In the genomic region with DNA sequence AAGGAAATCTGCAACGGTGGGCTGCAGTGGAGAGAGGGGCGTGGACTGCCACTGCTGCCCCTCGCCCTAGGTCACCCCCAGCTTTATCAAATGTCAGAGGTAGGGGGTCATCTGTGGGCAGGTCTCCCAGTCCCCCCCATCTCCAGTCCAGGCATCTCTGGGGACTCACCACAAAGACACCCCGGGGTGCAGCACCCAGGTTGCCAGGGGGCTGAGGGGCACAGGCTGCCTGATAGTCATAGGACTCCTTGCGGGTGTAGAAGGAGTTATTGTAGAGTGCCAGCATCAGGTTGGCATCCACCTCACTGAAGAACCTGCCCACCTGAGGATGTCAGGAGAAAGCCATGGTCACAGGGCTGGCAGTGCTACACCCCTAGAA, we compare ENCODE assay signal across 6 cellular contexts. TPM values are rescaled to one million over a fixed set of nuclear protein-coding genes. Genes with fewer than 3 reads are reported as not detected.
A peak's percentile ranks its signal among the peaks of the same experiment; 100 is the strongest.
DNase-seq lines count a peak whose midpoint lies in the region; ATAC-seq and TF ChIP-seq lines count a peak whose summit lies in the region.

No MANE protein-coding gene starts in this region.

- no peaks in the 10 kb centered on the region for H4K20me1 ChIP-seq in MM.1S (ENCODE audit: insufficient read depth, low read length)

- H3K4me1 ChIP-seq in MM.1S (ENCODE audit: low read length) (no peaks in the 10 kb centered on the region), prostate gland (replicated peaks) (peaks cover 11% of the 10 kb centered on the region)

- H3K27me3 ChIP-seq in MM.1S (replicated peaks; ENCODE audit: insufficient read depth, low read length) (peaks cover 36% of the 10 kb centered on the region), prostate gland (replicated peaks; ENCODE audit: insufficient read depth) (no peaks in the 10 kb centered on the region)

- peak overlapping the region; percentile 93 for H3K27ac Mint-ChIP-seq in central memory CD8-positive, alpha-beta T cell (ENCODE audit: low read depth)

- H3K9me3 Mint-ChIP-seq in central memory CD8-positive, alpha-beta T cell, result no peaks in the 10 kb centered on the region

- H3K4me2 ChIP-seq in MM.1S (ENCODE audit: low read depth, low read length), result peak overlapping the region; percentile 96

- H2AFZ ChIP-seq in MM.1S (ENCODE audit: low read length), result peak overlapping the region; percentile 95

- DNase-seq in MM.1S, result no peak
- DNase-seq in central memory CD8-positive, alpha-beta T cell (ENCODE audit: low spot score in 2 of 2), result no peak
- DNase-seq in prostate gland (ENCODE audit: low spot score), result no peak
- no peak for DNase-seq in NCI-H748 (lab: John Stamatoyannopoulos, UW; ENCODE audit: unreplicated experiment)
- no peak for DNase-seq in DMS79 (lab: John Stamatoyannopoulos, UW)

- no peak for ATAC-seq in central memory CD8-positive, alpha-beta T cell (replicated peaks; ENCODE audit: extremely low read depth, poor library complexity, severe bottlenecking)
- no peak for ATAC-seq in GM21390 (IDR thresholded peaks at IDR 0.05; ENCODE audit: unreplicated experiment)

- H3K27ac ChIP-seq in MM.1S (ENCODE audit: low read length), result no peak overlapping the region
- H3K27ac ChIP-seq in prostate gland, result peak overlapping the region in 1 of 2 donors; percentile 63

- peaks cover 6% of the 10 kb centered on the region for H3K36me3 Mint-ChIP-seq in central memory CD8-positive, alpha-beta T cell (ENCODE audit: insufficient read depth)

- H3K9me2 ChIP-seq in MM.1S (replicated peaks; ENCODE audit: insufficient read depth, low read length), result no peaks in the 10 kb centered on the region

- TF ChIP-seq CTCF in MM.1S (IDR thresholded peaks at IDR 0.05; ENCODE audit: low read length) (no peak), prostate gland (IDR thresholded peaks at IDR 0.05) (no peak)

- H3K27me3 Mint-ChIP-seq in central memory CD8-positive, alpha-beta T cell, result no peaks in the 10 kb centered on the region

- H3K36me3 ChIP-seq in MM.1S (replicated peaks; ENCODE audit: insufficient read depth, low read length) (no peaks in the 10 kb centered on the region), prostate gland (no peaks in the 10 kb centered on the region)

- WGBS in prostate gland, result 56% methylated on average over 5 of the region's 5 CpGs

- peaks cover 30% of the 10 kb centered on the region for H3K4me1 Mint-ChIP-seq in central memory CD8-positive, alpha-beta T cell

- H3K9ac ChIP-seq in MM.1S (ENCODE audit: low read length), result peak overlapping the region; percentile 73

- no peak for TF ChIP-seq POLR2A in prostate gland (IDR thresholded peaks at IDR 0.05)

- peak overlapping the region; percentile 85 for H3K4me3 Mint-ChIP-seq in central memory CD8-positive, alpha-beta T cell

- H3K79me2 ChIP-seq in MM.1S (ENCODE audit: low read length), result no peaks in the 10 kb centered on the region

- intact Hi-C loops in prostate gland (cut with DNase I), result no loop called here

- no peaks in the 10 kb centered on the region for H3F3A ChIP-seq in MM.1S (ENCODE audit: insufficient read depth, low read length)

- H3K9me3 ChIP-seq in MM.1S (replicated peaks; ENCODE audit: insufficient read depth, low read length) (no peaks in the 10 kb centered on the region), prostate gland (no peaks in the 10 kb centered on the region)

- H3K4me3 ChIP-seq in MM.1S (ENCODE audit: low read length) (peak overlapping the region; percentile 77), prostate gland (peak overlapping the region; percentile 43 to 56)

RNA-seq across cellular contexts. Expression of gene TMEM115, which starts 6.5 kb away (rescaled TPM):
- 10 to 100 TPM; 73.0 to 76.7 TPM for total RNA-seq in prostate gland

RNA-seq across cellular contexts. Expression of gene CYB561D2, which starts 15.2 kb away (rescaled TPM):
- total RNA-seq in prostate gland, result 10 to 100 TPM; 33.2 to 39.9 TPM

RNA-seq across cellular contexts. Expression of gene NPRL2, which starts 15.3 kb away (rescaled TPM):
- total RNA-seq in prostate gland, result 10 to 100 TPM; 22.8 to 32.1 TPM

RNA-seq across cellular contexts. Expression of gene ZMYND10, which starts 20.3 kb away (rescaled TPM):
- 10 to 100 TPM in 1 of 2 donors, 1 to 10 TPM in 1; 1.6 to 41.9 TPM for total RNA-seq in prostate gland

RNA-seq across cellular contexts. Expression of gene RASSF1, which starts 25.2 kb away (rescaled TPM):
- total RNA-seq in prostate gland, result 10 to 100 TPM; 23.8 to 36.6 TPM
